ENCODE assay signal across 1 cellular context in the genomic region with DNA sequence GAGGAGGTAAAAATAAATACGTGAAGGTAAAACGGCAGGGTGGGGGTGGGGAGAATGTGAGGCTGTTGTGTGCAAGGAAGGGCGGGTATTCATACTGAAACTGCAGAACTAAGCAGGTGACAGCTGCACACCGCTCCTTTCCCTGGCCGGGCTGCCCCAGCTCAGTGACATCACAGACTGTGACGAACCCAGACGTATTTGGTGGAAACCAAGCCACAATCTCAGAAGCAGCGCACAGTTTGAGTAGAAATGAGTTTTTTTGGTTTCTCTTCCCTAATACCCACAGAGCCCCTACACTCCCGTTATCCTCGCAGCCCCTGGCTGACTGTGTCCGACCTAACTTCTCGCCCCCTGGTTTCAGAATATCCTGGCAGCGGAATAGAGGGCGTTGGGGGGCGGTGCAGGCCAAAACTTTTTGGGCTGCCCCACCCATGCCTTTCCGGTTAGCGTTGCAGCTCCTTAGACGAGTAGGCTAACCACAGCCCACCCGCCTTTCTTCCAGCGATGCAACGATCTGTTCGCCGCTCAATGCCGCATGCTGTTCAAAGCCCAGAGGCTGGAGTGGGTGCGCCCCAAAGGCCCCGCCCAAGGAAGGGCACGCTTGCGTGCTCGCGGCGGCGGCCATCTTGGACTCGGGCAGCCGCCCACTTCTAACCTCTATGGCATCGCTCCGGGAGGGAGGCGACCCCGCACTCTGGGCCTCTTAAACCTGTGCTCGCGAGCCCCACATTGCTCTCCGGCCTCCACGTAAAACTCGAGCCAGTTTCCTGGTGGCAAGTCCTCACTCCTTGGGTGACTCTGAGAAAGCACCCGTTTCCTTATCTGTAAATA.
TF ChIP-seq lines count a peak whose summit lies in the region.

No MANE protein-coding gene starts in this region.

TF ChIP-seq in GM12878, 131 proteins besides CTCF, POLR2A, EP300 and RAD21 (continued from another document and continues in another):
- TF ChIP-seq, protein P1, sequence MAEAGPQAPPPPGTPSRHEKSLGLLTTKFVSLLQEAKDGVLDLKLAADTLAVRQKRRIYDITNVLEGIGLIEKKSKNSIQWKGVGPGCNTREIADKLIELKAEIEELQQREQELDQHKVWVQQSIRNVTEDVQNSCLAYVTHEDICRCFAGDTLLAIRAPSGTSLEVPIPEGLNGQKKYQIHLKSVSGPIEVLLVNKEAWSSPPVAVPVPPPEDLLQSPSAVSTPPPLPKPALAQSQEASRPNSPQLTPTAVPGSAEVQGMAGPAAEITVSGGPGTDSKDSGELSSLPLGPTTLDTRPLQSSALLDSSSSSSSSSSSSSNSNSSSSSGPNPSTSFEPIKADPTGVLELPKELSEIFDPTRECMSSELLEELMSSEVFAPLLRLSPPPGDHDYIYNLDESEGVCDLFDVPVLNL (IDR thresholded peaks at IDR 0.05; ENCODE audit: low read depth, low read length), result no peak
- TF ChIP-seq CREM (IDR thresholded peaks at IDR 0.05; ENCODE audit: low read depth) (peak; percentile 98), PAX8 (IDR thresholded peaks at IDR 0.05) (0 out of 2 replicates have a peak, but pooled peaks have one; percentile 9), POLR2AphosphoS5 (IDR thresholded peaks at IDR 0.05; ENCODE audit: low read length) (peak; percentile 95), SREBF1 (IDR thresholded peaks at IDR 0.05; ENCODE audit: low read length) (no peak), NRF1 (conservative IDR thresholded peaks at IDR 0.05; ENCODE audit: low read depth, low read length) (peak; percentile 8; the same call in 1 of the 2 replicates), DPF2 (IDR thresholded peaks at IDR 0.05) (peak; percentile 96), JUND (IDR thresholded peaks at IDR 0.05; ENCODE audit: low read depth, low read length) (peak; percentile 94), ATF7 (IDR thresholded peaks at IDR 0.05; ENCODE audit: low read depth) (peak; percentile 98), SMARCA5 (IDR thresholded peaks at IDR 0.05) (peak; percentile 98), CHD2 (IDR thresholded peaks at IDR 0.05; ENCODE audit: borderline replicate concordance, low read depth, low read length) (peak; percentile 94), SUPT20H (IDR thresholded peaks at IDR 0.05; ENCODE audit: borderline replicate concordance, control insufficient read depth, low read depth, low read length) (no peak), SMC3 (IDR thresholded peaks at IDR 0.05; ENCODE audit: borderline replicate concordance, low read length) (peak; percentile 19), KLF5 (IDR thresholded peaks at IDR 0.05; ENCODE audit: partially characterized antibody) (no peak), ZSCAN29 (IDR thresholded peaks at IDR 0.05) (no peak), NFYA (IDR thresholded peaks at IDR 0.05; ENCODE audit: borderline replicate concordance, low read depth, low read length) (no peak), NR2C2 (IDR thresholded peaks at IDR 0.05; ENCODE audit: borderline replicate concordance, control insufficient read depth, insufficient read length, low read depth) (no peak), TARDBP (IDR thresholded peaks at IDR 0.05; ENCODE audit: borderline replicate concordance) (peak; percentile 78; the same call in 1 of the 2 replicates), RELA (IDR thresholded peaks at IDR 0.05; ENCODE audit: borderline replicate concordance, partially characterized antibody) (peak; percentile 45), TAF1 (IDR thresholded peaks at IDR 0.05; ENCODE audit: borderline replicate concordance, low read depth, low read length) (peak; percentile 73; the same call in 1 of the 2 replicates), ZNF384 (IDR thresholded peaks at IDR 0.05; ENCODE audit: borderline replicate concordance, low read depth, low read length) (peak; percentile 66), NFXL1 (IDR thresholded peaks at IDR 0.05; ENCODE audit: borderline replicate concordance) (no peak), SRF (IDR thresholded peaks at IDR 0.05; ENCODE audit: low read depth in 2 of 2, low read length in 2 of 2) (peak; percentile 66 to 83; a peak in 2 of 4 replicates), ZNF274 (IDR thresholded peaks at IDR 0.05; ENCODE audit: insufficient read depth, insufficient read length) (no peak), IKZF2 (IDR thresholded peaks at IDR 0.05) (peak; percentile 90 to 96), STAT1 (conservative IDR thresholded peaks at IDR 0.05) (0 out of 2 replicates have a peak, but pooled peaks have one; percentile 16), WRNIP1 (IDR thresholded peaks at IDR 0.05; ENCODE audit: borderline replicate concordance, low read depth, low read length) (peak; percentile 95; the same call in 1 of the 2 replicates), CBX3 (IDR thresholded peaks at IDR 0.05; ENCODE audit: borderline replicate concordance, low read depth) (no peak), JUNB (IDR thresholded peaks at IDR 0.05) (peak; percentile 94), RFX5 (IDR thresholded peaks at IDR 0.05; ENCODE audit: low read depth, low read length) (peak; percentile 62; the same call in 1 of the 2 replicates)
- TF ChIP-seq, protein P2, sequence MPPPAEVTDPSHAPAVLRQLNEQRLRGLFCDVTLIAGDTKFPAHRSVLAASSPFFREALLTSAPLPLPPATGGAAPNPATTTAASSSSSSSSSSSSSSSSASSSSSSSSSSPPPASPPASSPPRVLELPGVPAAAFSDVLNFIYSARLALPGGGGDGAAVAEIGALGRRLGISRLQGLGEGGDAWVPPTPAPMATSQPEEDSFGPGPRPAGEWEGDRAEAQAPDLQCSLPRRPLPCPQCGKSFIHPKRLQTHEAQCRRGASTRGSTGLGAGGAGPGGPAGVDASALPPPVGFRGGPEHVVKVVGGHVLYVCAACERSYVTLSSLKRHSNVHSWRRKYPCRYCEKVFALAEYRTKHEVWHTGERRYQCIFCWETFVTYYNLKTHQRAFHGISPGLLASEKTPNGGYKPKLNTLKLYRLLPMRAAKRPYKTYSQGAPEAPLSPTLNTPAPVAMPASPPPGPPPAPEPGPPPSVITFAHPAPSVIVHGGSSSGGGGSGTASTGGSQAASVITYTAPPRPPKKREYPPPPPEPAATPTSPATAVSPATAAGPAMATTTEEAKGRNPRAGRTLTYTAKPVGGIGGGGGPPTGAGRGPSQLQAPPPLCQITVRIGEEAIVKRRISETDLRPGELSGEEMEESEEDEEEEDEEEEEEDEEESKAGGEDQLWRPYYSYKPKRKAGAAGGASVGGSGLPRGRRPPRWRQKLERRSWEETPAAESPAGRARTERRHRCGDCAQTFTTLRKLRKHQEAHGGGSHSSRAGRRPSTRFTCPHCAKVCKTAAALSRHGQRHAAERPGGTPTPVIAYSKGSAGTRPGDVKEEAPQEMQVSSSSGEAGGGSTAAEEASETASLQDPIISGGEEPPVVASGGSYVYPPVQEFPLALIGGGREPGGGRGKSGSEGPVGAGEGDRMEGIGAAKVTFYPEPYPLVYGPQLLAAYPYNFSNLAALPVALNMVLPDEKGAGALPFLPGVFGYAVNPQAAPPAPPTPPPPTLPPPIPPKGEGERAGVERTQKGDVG (CRISPR knock-in tag; IDR thresholded peaks at IDR 0.05), result no peak
- TF ChIP-seq, protein P3, sequence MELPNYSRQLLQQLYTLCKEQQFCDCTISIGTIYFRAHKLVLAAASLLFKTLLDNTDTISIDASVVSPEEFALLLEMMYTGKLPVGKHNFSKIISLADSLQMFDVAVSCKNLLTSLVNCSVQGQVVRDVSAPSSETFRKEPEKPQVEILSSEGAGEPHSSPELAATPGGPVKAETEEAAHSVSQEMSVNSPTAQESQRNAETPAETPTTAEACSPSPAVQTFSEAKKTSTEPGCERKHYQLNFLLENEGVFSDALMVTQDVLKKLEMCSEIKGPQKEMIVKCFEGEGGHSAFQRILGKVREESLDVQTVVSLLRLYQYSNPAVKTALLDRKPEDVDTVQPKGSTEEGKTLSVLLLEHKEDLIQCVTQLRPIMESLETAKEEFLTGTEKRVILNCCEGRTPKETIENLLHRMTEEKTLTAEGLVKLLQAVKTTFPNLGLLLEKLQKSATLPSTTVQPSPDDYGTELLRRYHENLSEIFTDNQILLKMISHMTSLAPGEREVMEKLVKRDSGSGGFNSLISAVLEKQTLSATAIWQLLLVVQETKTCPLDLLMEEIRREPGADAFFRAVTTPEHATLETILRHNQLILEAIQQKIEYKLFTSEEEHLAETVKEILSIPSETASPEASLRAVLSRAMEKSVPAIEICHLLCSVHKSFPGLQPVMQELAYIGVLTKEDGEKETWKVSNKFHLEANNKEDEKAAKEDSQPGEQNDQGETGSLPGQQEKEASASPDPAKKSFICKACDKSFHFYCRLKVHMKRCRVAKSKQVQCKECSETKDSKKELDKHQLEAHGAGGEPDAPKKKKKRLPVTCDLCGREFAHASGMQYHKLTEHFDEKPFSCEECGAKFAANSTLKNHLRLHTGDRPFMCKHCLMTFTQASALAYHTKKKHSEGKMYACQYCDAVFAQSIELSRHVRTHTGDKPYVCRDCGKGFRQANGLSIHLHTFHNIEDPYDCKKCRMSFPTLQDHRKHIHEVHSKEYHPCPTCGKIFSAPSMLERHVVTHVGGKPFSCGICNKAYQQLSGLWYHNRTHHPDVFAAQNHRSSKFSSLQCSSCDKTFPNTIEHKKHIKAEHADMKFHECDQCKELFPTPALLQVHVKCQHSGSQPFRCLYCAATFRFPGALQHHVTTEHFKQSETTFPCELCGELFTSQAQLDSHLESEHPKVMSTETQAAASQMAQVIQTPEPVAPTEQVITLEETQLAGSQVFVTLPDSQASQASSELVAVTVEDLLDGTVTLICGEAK (IDR thresholded peaks at IDR 0.05; ENCODE audit: borderline replicate concordance), result peak; percentile 13; the same call in 1 of the 2 replicates
- TF ChIP-seq, protein P4, sequence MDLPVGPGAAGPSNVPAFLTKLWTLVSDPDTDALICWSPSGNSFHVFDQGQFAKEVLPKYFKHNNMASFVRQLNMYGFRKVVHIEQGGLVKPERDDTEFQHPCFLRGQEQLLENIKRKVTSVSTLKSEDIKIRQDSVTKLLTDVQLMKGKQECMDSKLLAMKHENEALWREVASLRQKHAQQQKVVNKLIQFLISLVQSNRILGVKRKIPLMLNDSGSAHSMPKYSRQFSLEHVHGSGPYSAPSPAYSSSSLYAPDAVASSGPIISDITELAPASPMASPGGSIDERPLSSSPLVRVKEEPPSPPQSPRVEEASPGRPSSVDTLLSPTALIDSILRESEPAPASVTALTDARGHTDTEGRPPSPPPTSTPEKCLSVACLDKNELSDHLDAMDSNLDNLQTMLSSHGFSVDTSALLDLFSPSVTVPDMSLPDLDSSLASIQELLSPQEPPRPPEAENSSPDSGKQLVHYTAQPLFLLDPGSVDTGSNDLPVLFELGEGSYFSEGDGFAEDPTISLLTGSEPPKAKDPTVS (IDR thresholded peaks at IDR 0.05; ENCODE audit: low read depth, low read length), result peak; percentile 52; the same call in 1 of the 2 replicates
- TF ChIP-seq, protein P5, sequence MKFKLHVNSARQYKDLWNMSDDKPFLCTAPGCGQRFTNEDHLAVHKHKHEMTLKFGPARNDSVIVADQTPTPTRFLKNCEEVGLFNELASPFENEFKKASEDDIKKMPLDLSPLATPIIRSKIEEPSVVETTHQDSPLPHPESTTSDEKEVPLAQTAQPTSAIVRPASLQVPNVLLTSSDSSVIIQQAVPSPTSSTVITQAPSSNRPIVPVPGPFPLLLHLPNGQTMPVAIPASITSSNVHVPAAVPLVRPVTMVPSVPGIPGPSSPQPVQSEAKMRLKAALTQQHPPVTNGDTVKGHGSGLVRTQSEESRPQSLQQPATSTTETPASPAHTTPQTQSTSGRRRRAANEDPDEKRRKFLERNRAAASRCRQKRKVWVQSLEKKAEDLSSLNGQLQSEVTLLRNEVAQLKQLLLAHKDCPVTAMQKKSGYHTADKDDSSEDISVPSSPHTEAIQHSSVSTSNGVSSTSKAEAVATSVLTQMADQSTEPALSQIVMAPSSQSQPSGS (IDR thresholded peaks at IDR 0.05; ENCODE audit: low read length), result peak; percentile 97
- TF ChIP-seq, protein P6, sequence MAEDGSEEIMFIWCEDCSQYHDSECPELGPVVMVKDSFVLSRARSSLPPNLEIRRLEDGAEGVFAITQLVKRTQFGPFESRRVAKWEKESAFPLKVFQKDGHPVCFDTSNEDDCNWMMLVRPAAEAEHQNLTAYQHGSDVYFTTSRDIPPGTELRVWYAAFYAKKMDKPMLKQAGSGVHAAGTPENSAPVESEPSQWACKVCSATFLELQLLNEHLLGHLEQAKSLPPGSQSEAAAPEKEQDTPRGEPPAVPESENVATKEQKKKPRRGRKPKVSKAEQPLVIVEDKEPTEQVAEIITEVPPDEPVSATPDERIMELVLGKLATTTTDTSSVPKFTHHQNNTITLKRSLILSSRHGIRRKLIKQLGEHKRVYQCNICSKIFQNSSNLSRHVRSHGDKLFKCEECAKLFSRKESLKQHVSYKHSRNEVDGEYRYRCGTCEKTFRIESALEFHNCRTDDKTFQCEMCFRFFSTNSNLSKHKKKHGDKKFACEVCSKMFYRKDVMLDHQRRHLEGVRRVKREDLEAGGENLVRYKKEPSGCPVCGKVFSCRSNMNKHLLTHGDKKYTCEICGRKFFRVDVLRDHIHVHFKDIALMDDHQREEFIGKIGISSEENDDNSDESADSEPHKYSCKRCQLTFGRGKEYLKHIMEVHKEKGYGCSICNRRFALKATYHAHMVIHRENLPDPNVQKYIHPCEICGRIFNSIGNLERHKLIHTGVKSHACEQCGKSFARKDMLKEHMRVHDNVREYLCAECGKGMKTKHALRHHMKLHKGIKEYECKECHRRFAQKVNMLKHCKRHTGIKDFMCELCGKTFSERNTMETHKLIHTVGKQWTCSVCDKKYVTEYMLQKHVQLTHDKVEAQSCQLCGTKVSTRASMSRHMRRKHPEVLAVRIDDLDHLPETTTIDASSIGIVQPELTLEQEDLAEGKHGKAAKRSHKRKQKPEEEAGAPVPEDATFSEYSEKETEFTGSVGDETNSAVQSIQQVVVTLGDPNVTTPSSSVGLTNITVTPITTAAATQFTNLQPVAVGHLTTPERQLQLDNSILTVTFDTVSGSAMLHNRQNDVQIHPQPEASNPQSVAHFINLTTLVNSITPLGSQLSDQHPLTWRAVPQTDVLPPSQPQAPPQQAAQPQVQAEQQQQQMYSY (CRISPR knock-in tag; IDR thresholded peaks at IDR 0.05), result no peak
- TF ChIP-seq, protein P7, sequence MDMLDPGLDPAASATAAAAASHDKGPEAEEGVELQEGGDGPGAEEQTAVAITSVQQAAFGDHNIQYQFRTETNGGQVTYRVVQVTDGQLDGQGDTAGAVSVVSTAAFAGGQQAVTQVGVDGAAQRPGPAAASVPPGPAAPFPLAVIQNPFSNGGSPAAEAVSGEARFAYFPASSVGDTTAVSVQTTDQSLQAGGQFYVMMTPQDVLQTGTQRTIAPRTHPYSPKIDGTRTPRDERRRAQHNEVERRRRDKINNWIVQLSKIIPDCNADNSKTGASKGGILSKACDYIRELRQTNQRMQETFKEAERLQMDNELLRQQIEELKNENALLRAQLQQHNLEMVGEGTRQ (IDR thresholded peaks at IDR 0.05; ENCODE audit: borderline replicate concordance, low read depth, low read length), result no peak; the same call in 1 of the 2 replicates
- TF ChIP-seq, protein P8, sequence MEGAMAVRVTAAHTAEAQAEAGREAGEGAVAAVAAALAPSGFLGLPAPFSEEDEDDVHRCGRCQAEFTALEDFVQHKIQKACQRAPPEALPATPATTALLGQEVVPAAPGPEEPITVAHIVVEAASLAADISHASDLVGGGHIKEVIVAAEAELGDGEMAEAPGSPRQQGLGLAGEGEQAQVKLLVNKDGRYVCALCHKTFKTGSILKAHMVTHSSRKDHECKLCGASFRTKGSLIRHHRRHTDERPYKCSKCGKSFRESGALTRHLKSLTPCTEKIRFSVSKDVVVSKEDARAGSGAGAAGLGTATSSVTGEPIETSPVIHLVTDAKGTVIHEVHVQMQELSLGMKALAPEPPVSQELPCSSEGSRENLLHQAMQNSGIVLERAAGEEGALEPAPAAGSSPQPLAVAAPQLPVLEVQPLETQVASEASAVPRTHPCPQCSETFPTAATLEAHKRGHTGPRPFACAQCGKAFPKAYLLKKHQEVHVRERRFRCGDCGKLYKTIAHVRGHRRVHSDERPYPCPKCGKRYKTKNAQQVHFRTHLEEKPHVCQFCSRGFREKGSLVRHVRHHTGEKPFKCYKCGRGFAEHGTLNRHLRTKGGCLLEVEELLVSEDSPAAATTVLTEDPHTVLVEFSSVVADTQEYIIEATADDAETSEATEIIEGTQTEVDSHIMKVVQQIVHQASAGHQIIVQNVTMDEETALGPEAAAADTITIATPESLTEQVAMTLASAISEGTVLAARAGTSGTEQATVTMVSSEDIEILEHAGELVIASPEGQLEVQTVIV (IDR thresholded peaks at IDR 0.05; ENCODE audit: borderline replicate concordance, partially characterized antibody), result no peak
